In genomic region chr10:119663866-119664698, GRCh38 we compare ENCODE assay signal across 7 cellular contexts. TPM values are rescaled to one million over a fixed set of nuclear protein-coding genes. Genes with fewer than 3 reads are reported as not detected.
DNase-seq lines count a peak whose midpoint lies in the region; ATAC-seq and FAIRE-seq lines count a peak whose summit lies in the region.

No MANE protein-coding gene starts in this region.

- peaks cover 41% of the 10 kb centered on the region for H3K4me1 Mint-ChIP-seq in T-helper 17 cell

- no peaks in the 10 kb centered on the region for H3K36me3 Mint-ChIP-seq in T-helper 17 cell (ENCODE audit: low read depth)

- no peaks in the 10 kb centered on the region for H3K27me3 Mint-ChIP-seq in T-helper 17 cell

- H3K4me1 ChIP-seq in effector memory CD4-positive, alpha-beta T cell (ENCODE audit: control insufficient read depth, insufficient read depth, low read length, poor library complexity, severe bottlenecking), result peaks cover 23% of the 10 kb centered on the region
- peaks cover 0 to 2% of the 10 kb centered on the region in 2 donors for H3K4me1 ChIP-seq in small intestine (ENCODE audit: control insufficient read depth in 2 of 2, insufficient read depth in 1 of 2, low read depth in 1 of 2, low read length in 1 of 2)

- H3K27me3 ChIP-seq in effector memory CD4-positive, alpha-beta T cell (replicated peaks; ENCODE audit: control insufficient read depth, insufficient read depth, low read length, poor library complexity, severe bottlenecking), result no peaks in the 10 kb centered on the region
- H3K27me3 ChIP-seq in small intestine (ENCODE audit: control insufficient read depth in 2 of 2, insufficient read depth in 2 of 2, low read length in 2 of 2), result no peaks in the 10 kb centered on the region

- ATAC-seq in HG03520 (IDR thresholded peaks at IDR 0.05; ENCODE audit: unreplicated experiment) (peak; percentile 82), T-helper 17 cell (peak; percentile 96)

- DNase-seq in T-helper 17 cell (peak in 2 of 3 donors; percentile 20 to 30), small intestine (peak; percentile 38), NOMO-1 treated with dmso at 0.1 percent for 144 hours (lab: John Stamatoyannopoulos, UW; ENCODE audit: unreplicated experiment) (no peak), OCI-M2 (lab: John Stamatoyannopoulos, UW; ENCODE audit: unreplicated experiment) (no peak), DMS53 (lab: John Stamatoyannopoulos, UW) (no peak)
- DNase-seq in effector memory CD4-positive, alpha-beta T cell, result peak; percentile 11 to 35 (median 24)

- WGBS in small intestine, 3 donors, result 75% methylated on average over 12 of the region's 12 CpGs

- H3K9me3 ChIP-seq in T-helper 17 cell (ENCODE audit: control insufficient read depth, low read length, poor library complexity, severe bottlenecking), result no peaks in the 10 kb centered on the region
- no peaks in the 10 kb centered on the region for H3K9me3 ChIP-seq in effector memory CD4-positive, alpha-beta T cell (ENCODE audit: control insufficient read depth, low read length)
- H3K9me3 ChIP-seq in small intestine (ENCODE audit: control insufficient read depth, low read depth), result no peaks in the 10 kb centered on the region

- H3K4me3 ChIP-seq in effector memory CD4-positive, alpha-beta T cell (ENCODE audit: insufficient read depth, low read depth, low read length, poor library complexity, severe bottlenecking), result peak overlapping the region; percentile 28
- H3K4me3 ChIP-seq in small intestine (ENCODE audit: low read depth in 1 of 2, low read length in 2 of 2), result no peak overlapping the region

- peak overlapping the region; percentile 76 for H3K27ac ChIP-seq in effector memory CD4-positive, alpha-beta T cell (ENCODE audit: insufficient read depth, low read length, poor library complexity, severe bottlenecking)
- peak overlapping the region in 1 of 2 donors; percentile 61 for H3K27ac ChIP-seq in small intestine (ENCODE audit: low read depth in 1 of 2, low read length in 1 of 2)

- H3K36me3 ChIP-seq in effector memory CD4-positive, alpha-beta T cell (ENCODE audit: control insufficient read depth, insufficient read depth, low read length), result peaks cover 3% of the 10 kb centered on the region
- H3K36me3 ChIP-seq in small intestine (ENCODE audit: control insufficient read depth in 2 of 2, insufficient read depth in 2 of 2, low read length in 2 of 2), result no peaks in the 10 kb centered on the region

- no peak for FAIRE-seq in small intestine (lab: Jason Lieb, UNC)

- H3K4me3 Mint-ChIP-seq in T-helper 17 cell, result peak overlapping the region; percentile 83

- H3K27ac Mint-ChIP-seq in T-helper 17 cell, result peak overlapping the region; percentile 96

RNA-seq across cellular contexts. Expression of gene BAG3, which starts 12.9 kb away (rescaled TPM):
- total RNA-seq in T-helper 17 cell, result 10 to 100 TPM; 52.0 to 52.4 TPM
- 10 to 100 TPM in 2 of 3 donors, 1 to 10 TPM in 1; 9.5 to 15.3 (median 11.2) TPM for polyA plus RNA-seq in small intestine

Comparison
In these comparisons a context has a peak if more than half of its experiments do, and no peak if none do; other contexts are left out.
1. DNase-seq: peak in T-helper 17 cell (2 of 3), effector memory CD4-positive, alpha-beta T cell (3 of 3) and small intestine (single experiment); none in NOMO-1 treated with dmso at 0.1 percent for 144 hours (single experiment), OCI-M2 (single experiment) and DMS53 (single experiment).